Comparison of ENCODE assay signal across 18 cellular contexts in the genomic region with DNA sequence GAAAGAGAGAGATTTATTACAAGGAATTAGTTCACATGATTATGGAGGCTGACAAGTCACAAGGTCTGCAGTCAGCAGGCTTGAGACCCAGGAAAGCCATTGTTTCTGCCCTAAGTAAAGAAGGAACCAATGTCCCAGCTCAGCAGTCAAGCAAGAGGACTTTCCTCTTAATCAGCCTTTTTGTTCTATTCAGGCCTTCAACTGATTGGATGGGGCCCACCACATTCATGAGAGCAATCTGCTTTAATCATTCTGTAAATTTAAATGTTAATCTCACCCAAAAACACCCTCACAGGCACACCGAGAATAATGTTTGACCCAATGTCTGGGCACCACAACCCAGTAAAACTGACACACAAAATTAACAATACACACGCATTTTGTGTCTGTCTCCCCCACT.
DNase-seq lines count a peak whose midpoint lies in the region; TF ChIP-seq lines count a peak whose summit lies in the region.
"Had no signal": no experiment of that assay in that cellular context is flagged by ENCODE, and none has a peak within 500 bp of the region (broad histone marks: within the 10 kb centered on the region; RNA-seq: fewer than 3 reads in every experiment).

No MANE protein-coding gene starts in this region.

- no peak overlapping the region for H3K4me3 Mint-ChIP-seq in osteocyte (ENCODE audit: unreplicated experiment)
- H3K4me3 Mint-ChIP-seq: CD14-positive monocyte; CD4-positive, alpha-beta memory T cell; CD4-positive, CD25-positive, alpha-beta regulatory T cell; CD8-positive, alpha-beta memory T cell had no signal

- POLR2A ChIA-PET in HEK293 (lab: Yijun Ruan, JAX), result no interaction called here

- no peaks in the 10 kb centered on the region for H3K9me3 ChIP-seq in HEK293 (ENCODE audit: control insufficient read depth, insufficient read depth, low read depth, low read length)
- H3K9me3 ChIP-seq: BE2C, BLaER1, Caco-2 had no signal

- in situ Hi-C loops in SK-MEL-5 (cut with HindIII; ENCODE audit: low pct_unique_long_range_greater_than_20kb, low sequenced_read_pairs), result no loop called here

- peak; percentile 20 for DNase-seq in SK-MEL-5 (ENCODE audit: low read depth, low spot score)
- DNase-seq in osteocyte (ENCODE audit: extremely low spot score, unreplicated experiment), result peak; percentile 4
- no peak for DNase-seq in COLO829 (ENCODE audit: low spot score)
- DNase-seq in activated effector memory CD4-positive, alpha-beta T cell treated with anti-CD3 and anti-CD28 coated beads, Interleukin-2, amount 50 U/mL, for 16 hours, result no peak
- DNase-seq: 8988T; ACHN; BE2C; C1 segment of cervical spinal cord; Caco-2; Calu3; CD4-positive, alpha-beta memory T cell; CD4-positive, CD25-positive, alpha-beta regulatory T cell; CD8-positive, alpha-beta memory T cell; DMS79 treated with DMSO at 0.1 percent for 48 hours; GF-D8 had no signal

- peaks cover 7% of the 10 kb centered on the region for H3K9me3 Mint-ChIP-seq in osteocyte (ENCODE audit: unreplicated experiment)

- no peak for TF ChIP-seq CTCF in HEK293 (tag by site-specific recombination; IDR thresholded peaks at IDR 0.05)
- no peak for TF ChIP-seq CTCF in osteocyte (IDR thresholded peaks at IDR 0.05)

- H3K27me3 Mint-ChIP-seq in osteocyte (ENCODE audit: unreplicated experiment), result peaks cover 39% of the 10 kb centered on the region

- no peak overlapping the region for H3K4me3 ChIP-seq in HEK293 (ENCODE audit: low read depth, low read length)
- H3K4me3 ChIP-seq: BLaER1 had no signal

- no peaks in the 10 kb centered on the region for H3K36me3 ChIP-seq in HEK293 (ENCODE audit: control insufficient read depth in 2 of 2, insufficient read depth in 1 of 2, low read length in 2 of 2)
- H3K36me3 ChIP-seq: BE2C, BLaER1 had no signal

- no peak overlapping the region for H3K27ac Mint-ChIP-seq in osteocyte (ENCODE audit: unreplicated experiment)
- H3K27ac Mint-ChIP-seq: CD14-positive monocyte; CD4-positive, alpha-beta memory T cell; CD4-positive, CD25-positive, alpha-beta regulatory T cell; CD8-positive, alpha-beta memory T cell had no signal

- H3K27ac ChIP-seq in HEK293 (ENCODE audit: extremely low read depth, low read depth, low read length), result no peak overlapping the region
- H3K27ac ChIP-seq: BLaER1 had no signal

- CTCF ChIA-PET in HEK293 (lab: Yijun Ruan, JAX), result no interaction called here

- H3K36me3 Mint-ChIP-seq in osteocyte (ENCODE audit: unreplicated experiment), result no peaks in the 10 kb centered on the region
- H3K36me3 Mint-ChIP-seq: CD14-positive monocyte; CD4-positive, alpha-beta memory T cell; CD4-positive, CD25-positive, alpha-beta regulatory T cell; CD8-positive, alpha-beta memory T cell had no signal

- H3K4me1 Mint-ChIP-seq in osteocyte (ENCODE audit: unreplicated experiment), result peaks cover 2% of the 10 kb centered on the region
- H3K4me1 Mint-ChIP-seq: CD4-positive, alpha-beta memory T cell; CD4-positive, CD25-positive, alpha-beta regulatory T cell; CD8-positive, alpha-beta memory T cell had no signal

- H3K4me1 ChIP-seq in HEK293 (ENCODE audit: control insufficient read depth, insufficient read depth, low read length), result no peaks in the 10 kb centered on the region
- H3K4me1 ChIP-seq: BE2C, BLaER1, Caco-2 had no signal

TF ChIP-seq in HEK293, 187 proteins besides CTCF, POLR2A, EP300 and RAD21:
- no peak for TF ChIP-seq ZNF324 (tag by site-specific recombination; IDR thresholded peaks at IDR 0.05)
- peak; percentile 82 for TF ChIP-seq ZNF10 (tag by site-specific recombination; IDR thresholded peaks at IDR 0.05)
- no peak for TF ChIP-seq ZNF19 (tag by site-specific recombination; IDR thresholded peaks at IDR 0.05; ENCODE audit: low read depth)
- TF ChIP-seq ZBTB20 (tag by site-specific recombination; IDR thresholded peaks at IDR 0.05), result no peak

Comparison
In these comparisons a context has a peak if more than half of its experiments do, and no peak if none do; other contexts are left out.
1. DNase-seq: peak in SK-MEL-5 (single experiment) and osteocyte (single experiment); none in COLO829 (single experiment) and activated effector memory CD4-positive, alpha-beta T cell treated with anti-CD3 and anti-CD28 coated beads, Interleukin-2, amount 50 U/mL, for 16 hours (single experiment).